In the genomic region with DNA sequence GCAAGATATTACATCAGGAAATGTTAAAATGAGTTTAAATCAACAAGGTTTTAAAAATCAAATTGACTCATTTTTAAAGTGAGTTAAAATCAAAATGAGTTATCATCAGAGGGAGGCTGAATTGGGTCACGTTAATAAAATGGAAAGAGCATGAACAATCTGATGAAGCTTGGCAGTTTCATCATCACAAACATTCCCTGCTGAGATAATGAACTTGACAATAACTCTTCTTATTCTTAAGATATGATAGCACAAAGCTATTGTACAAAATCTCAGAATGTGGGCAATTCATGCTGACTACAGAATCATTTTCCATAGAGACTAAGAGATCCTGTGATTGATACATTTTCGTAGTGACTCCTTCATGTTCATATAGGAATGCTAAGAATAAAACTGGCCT, we compare ENCODE assay signal across 22 cellular contexts.
"Had no signal": no experiment of that assay in that cellular context is flagged by ENCODE, and none has a peak within 500 bp of the region (broad histone marks: within the 10 kb centered on the region; RNA-seq: fewer than 3 reads in every experiment).

No MANE protein-coding gene starts in this region.

- H3K27me3 Mint-ChIP-seq: naive B cell; progenitor cell of endocrine pancreas; stimulated activated naive CD8-positive, alpha-beta T cell treated with anti-CD3 and anti-CD28 coated beads, Interleukin-15, Interleukin-2, amounts not matched to agents 100 ng/mL and 50 ng/mL, for 24 hours had no signal

- DNase-seq: islet precursor cell; left ventricle myocardium inferior; mesendoderm; naive B cell; natural killer cell; nephron progenitor cell; ovary; right cardiac atrium; stimulated activated CD4-positive, alpha-beta T cell treated with anti-CD3 and anti-CD28 coated beads, Interleukin-12 subunit alpha, Interleukin-12 subunit beta, amount 100 ng/mL, for 4 hours; stimulated activated CD4-positive, alpha-beta T cell treated with anti-CD3 and anti-CD28 coated beads, Interleukin-15, amount 100 ng/mL, for 24 hours; stimulated activated CD4-positive, alpha-beta T cell treated with anti-CD3 and anti-CD28 coated beads, Interleukin-2, amount 100 ng/mL, for 24 hours; stimulated activated CD4-positive, alpha-beta T cell treated with anti-CD3 and anti-CD28 coated beads, Interleukin-4, amount 100 ng/mL, for 1 hour; stimulated activated naive CD4-positive, alpha-beta T cell; tibial artery; upper lobe of right lung had no signal

- ATAC-seq: natural killer cell; right cardiac atrium; sciatic nerve; stimulated activated effector memory CD8-positive, alpha-beta T cell treated with anti-CD3 and anti-CD28 coated beads, Interleukin-12 subunit alpha, Interleukin-12 subunit beta, amount 100 ng/mL, for 72 hours; upper lobe of right lung had no signal

- H3K9me3 ChIP-seq: left ventricle myocardium inferior, ovary, suprapubic skin, thoracic aorta, tibial artery, upper lobe of right lung had no signal

- H3K27ac Mint-ChIP-seq: mesothelial cell of epicardium; naive B cell; natural killer cell; nephron progenitor cell; progenitor cell of endocrine pancreas; stimulated activated effector memory CD8-positive, alpha-beta T cell treated with anti-CD3 and anti-CD28 coated beads, Interleukin-12 subunit alpha, Interleukin-12 subunit beta, amount 100 ng/mL, for 72 hours; stimulated activated naive CD8-positive, alpha-beta T cell treated with anti-CD3 and anti-CD28 coated beads, Interleukin-15, Interleukin-2, amounts not matched to agents 100 ng/mL and 50 ng/mL, for 24 hours had no signal

- H3K4me3 Mint-ChIP-seq: mesothelial cell of epicardium; naive B cell; natural killer cell; nephron progenitor cell; stimulated activated effector memory CD8-positive, alpha-beta T cell treated with anti-CD3 and anti-CD28 coated beads, Interleukin-12 subunit alpha, Interleukin-12 subunit beta, amount 100 ng/mL, for 72 hours; stimulated activated naive CD8-positive, alpha-beta T cell treated with anti-CD3 and anti-CD28 coated beads, Interleukin-15, Interleukin-2, amounts not matched to agents 100 ng/mL and 50 ng/mL, for 24 hours had no signal

- H3K4me1 Mint-ChIP-seq: mesothelial cell of epicardium; naive B cell; natural killer cell; nephron progenitor cell; stimulated activated effector memory CD8-positive, alpha-beta T cell treated with anti-CD3 and anti-CD28 coated beads, Interleukin-12 subunit alpha, Interleukin-12 subunit beta, amount 100 ng/mL, for 72 hours had no signal

- H3K36me3 Mint-ChIP-seq: mesothelial cell of epicardium; naive B cell; stimulated activated effector memory CD8-positive, alpha-beta T cell treated with anti-CD3 and anti-CD28 coated beads, Interleukin-12 subunit alpha, Interleukin-12 subunit beta, amount 100 ng/mL, for 72 hours had no signal
